In genomic region chr9:134698587-134699342, GRCh38 we compare ENCODE assay signal across 1 cellular context.
TF ChIP-seq lines count a peak whose summit lies in the region.

No MANE protein-coding gene starts in this region.

TF ChIP-seq in K562, 482 proteins besides CTCF, POLR2A, EP300 and RAD21 (continued from another document):
- TF ChIP-seq CREM (IDR thresholded peaks at IDR 0.05; ENCODE audit: low read depth) (peak; percentile 61), STAG1 (CRISPR knock-in tag; IDR thresholded peaks at IDR 0.05; ENCODE audit: borderline replicate concordance) (peak; percentile 60; the same call in 1 of the 2 replicates), LEF1 (IDR thresholded peaks at IDR 0.05) (no peak), SIX5 (IDR thresholded peaks at IDR 0.05; ENCODE audit: borderline replicate concordance in 1 of 2, insufficient read depth in 1 of 2, low read depth in 1 of 2, low read length in 2 of 2) (no peak), ASH1L (IDR thresholded peaks at IDR 0.05; ENCODE audit: borderline replicate concordance, low read depth, partially characterized antibody) (no peak), NR4A1 (CRISPR knock-in tag; IDR thresholded peaks at IDR 0.05) (no peak), NR4A1 (tag; IDR thresholded peaks at IDR 0.05) (no peak), SAP30 (IDR thresholded peaks at IDR 0.05; ENCODE audit: borderline replicate concordance, insufficient read depth, low read depth, low read length, poor library complexity, severe bottlenecking) (no peak), SMAD2 (IDR thresholded peaks at IDR 0.05; ENCODE audit: low read depth, low read length) (no peak), KLF16 (IDR thresholded peaks at IDR 0.05) (0 out of 2 replicates have a peak, but pooled peaks have one; percentile 10)
